In the genomic region with DNA sequence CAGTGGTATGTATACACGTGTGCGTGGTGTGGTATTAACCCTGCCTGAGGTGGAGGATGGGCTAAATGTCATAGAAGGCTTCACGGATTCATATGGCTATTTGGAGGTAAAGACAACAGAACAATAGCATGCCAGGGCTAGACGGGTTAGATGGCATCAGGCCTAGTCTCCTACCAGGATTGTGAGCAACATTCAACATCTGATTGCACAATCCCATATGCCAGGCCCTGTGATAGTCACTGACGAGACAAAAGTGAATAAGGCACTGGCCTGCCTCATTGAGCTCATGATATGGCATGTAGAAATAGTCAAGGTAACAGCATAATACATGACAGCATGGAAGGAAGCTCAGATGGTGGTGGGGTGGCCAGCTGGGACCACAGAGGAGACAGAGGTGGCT, we compare ENCODE assay signal across 28 cellular contexts.
DNase-seq lines count a peak whose midpoint lies in the region; ATAC-seq and TF ChIP-seq lines count a peak whose summit lies in the region.
"Had no signal": no experiment of that assay in that cellular context is flagged by ENCODE, and none has a peak within 500 bp of the region (broad histone marks: within the 10 kb centered on the region; RNA-seq: fewer than 3 reads in every experiment).

No MANE protein-coding gene starts in this region.

- H3K4me1 ChIP-seq in breast epithelium (no peaks in the 10 kb centered on the region), right lobe of liver (peaks cover 0 to 8% (median 0%) of the 10 kb centered on the region in 4 donors)
- H3K4me1 ChIP-seq: HAP-1, SJSA1 had no signal

- H3K27me3 ChIP-seq in breast epithelium, result no peaks in the 10 kb centered on the region
- H3K27me3 ChIP-seq in right lobe of liver, result no peaks in the 10 kb centered on the region
- H3K27me3 ChIP-seq: SJSA1 had no signal

- H3K9me3 Mint-ChIP-seq in MCF 10A (ENCODE audit: unreplicated experiment), result no peaks in the 10 kb centered on the region
- H3K9me3 Mint-ChIP-seq: IgD-negative memory B cell had no signal

- ATAC-seq in esophagus mucosa, result peak; percentile 37
- ATAC-seq in right lobe of liver, result peak; percentile 34 to 73 (median 70)

- H3K27me3 Mint-ChIP-seq in MCF 10A (ENCODE audit: insufficient read depth, unreplicated experiment), result no peaks in the 10 kb centered on the region
- H3K27me3 Mint-ChIP-seq: CD4-positive, alpha-beta memory T cell had no signal

- TF ChIP-seq POLR2A in breast epithelium (IDR thresholded peaks at IDR 0.05) (no peak), right lobe of liver (IDR thresholded peaks at IDR 0.05) (no peak)

- no peak overlapping the region for H3K27ac ChIP-seq in breast epithelium
- no peak overlapping the region for H3K27ac ChIP-seq in right lobe of liver
- H3K27ac ChIP-seq: 22Rv1, KMS-11, SJSA1 had no signal

- H3K36me3 ChIP-seq in breast epithelium (no peaks in the 10 kb centered on the region), right lobe of liver (no peaks in the 10 kb centered on the region)
- H3K36me3 ChIP-seq: HAP-1, SJSA1 had no signal

- POLR2A ChIA-PET in MCF 10A (lab: Yijun Ruan, JAX), result interaction anchor here (0.5 kb wide), 1 partner anchor 1793 kb away, joined by 3 read pairs; no protein-coding TSS in a partner anchor

- peak overlapping the region; percentile 3 for H3K27ac Mint-ChIP-seq in MCF 10A (ENCODE audit: low read depth, unreplicated experiment)
- H3K27ac Mint-ChIP-seq: IgD-negative memory B cell had no signal

- no TSS peak for BruUV-seq in MCF 10A (replicated peaks; lab: Mats Ljungman, UMichigan)

- TF ChIP-seq CTCF in MCF 10A (IDR thresholded peaks at IDR 0.05; ENCODE audit: unreplicated experiment) (no peak), breast epithelium (IDR thresholded peaks at IDR 0.05) (no peak), right lobe of liver (IDR thresholded peaks at IDR 0.05) (no peak)

- peaks cover 6% of the 10 kb centered on the region for H3K36me3 Mint-ChIP-seq in MCF 10A (ENCODE audit: insufficient read depth, unreplicated experiment)
- H3K36me3 Mint-ChIP-seq: CD4-positive, alpha-beta memory T cell; IgD-negative memory B cell had no signal

- WGBS in right lobe of liver (ENCODE audit: insufficient coverage, low coverage, low lambda C conversion rate, missing lambda C conversion rate), result 26% methylated on average over 3 of the region's 5 CpGs

- peaks cover 8% of the 10 kb centered on the region for H3K4me1 Mint-ChIP-seq in MCF 10A (ENCODE audit: insufficient read depth, unreplicated experiment)
- H3K4me1 Mint-ChIP-seq: CD4-positive, alpha-beta memory T cell had no signal

- intact Hi-C loops in MCF 10A (cut with micrococcal nuclease), result no loop called here
- intact Hi-C loops in breast epithelium (cut with DNase I; ENCODE audit: low total_unique reads), result no loop called here
- intact Hi-C loops in right lobe of liver (cut with DNase I), result no loop called here

- DNase-seq in MCF 10A (ENCODE audit: unreplicated experiment) (peak; percentile 74), breast epithelium (ENCODE audit: low spot score in 2 of 2) (no peak), right lobe of liver (no peak), HuH-7.5 (ENCODE audit: low spot score) (no peak)
- DNase-seq in stimulated activated CD4-positive, alpha-beta T cell treated with anti-CD3 and anti-CD28 coated beads, Interleukin-4, amount 100 ng/mL, for 4 hours, result no peak
- no peak for DNase-seq in stimulated activated CD4-positive, alpha-beta T cell treated with anti-CD3 and anti-CD28 coated beads, Interleukin-1b, Interleukin-23, amount 100 ng/mL, for 48 hours
- DNase-seq: ACHN; AML-193; C1 segment of cervical spinal cord; CD4-positive, alpha-beta memory T cell; COR-L47; DMS53; GOT3; NCI-H1048; NCI-H1417; NCI-H1694; NCI-H2029 treated with DMSO at 0.1 percent for 48 hours; NCI-H446 treated with DMSO at 0.1 percent for 48 hours; NCI-H526; NCI-H82; Right ventricle myocardium superior; RPMI8226 had no signal

- no peak overlapping the region for H3K4me3 Mint-ChIP-seq in MCF 10A (ENCODE audit: unreplicated experiment)
- H3K4me3 Mint-ChIP-seq: CD4-positive, alpha-beta memory T cell; IgD-negative memory B cell had no signal

- H3K9me3 ChIP-seq in breast epithelium (no peaks in the 10 kb centered on the region), right lobe of liver (no peaks in the 10 kb centered on the region)
- H3K9me3 ChIP-seq: HAP-1, SJSA1 had no signal

- H3K4me3 ChIP-seq in breast epithelium (no peak overlapping the region), right lobe of liver (no peak overlapping the region)
- H3K4me3 ChIP-seq: HAP-1, SJSA1 had no signal

- CTCF ChIA-PET in MCF 10A (lab: Yijun Ruan, JAX), result no interaction called here
